In the genomic region with DNA sequence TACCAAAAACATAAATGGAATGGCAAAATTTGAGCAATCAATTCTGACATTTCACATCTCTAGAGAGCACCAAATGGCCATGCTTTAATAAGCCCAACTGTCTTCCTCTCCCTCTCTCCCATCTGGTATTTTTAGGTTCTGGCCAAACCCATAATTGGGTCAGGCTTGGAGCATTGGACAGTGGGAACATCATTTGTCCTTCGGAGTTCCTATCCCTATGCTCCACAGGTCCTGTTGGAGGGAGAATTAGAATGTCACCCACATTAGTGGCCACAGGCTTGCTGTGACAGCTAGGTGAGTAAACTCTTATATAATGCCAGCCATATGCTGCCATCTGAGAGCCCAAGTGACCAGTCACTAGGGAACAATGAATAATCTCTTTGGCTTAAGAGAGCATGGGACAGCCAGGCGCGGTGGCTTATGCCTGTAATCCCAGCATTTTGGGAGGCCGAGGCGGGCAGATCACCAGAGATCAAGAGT, we compare ENCODE assay signal across 20 cellular contexts.
DNase-seq lines count a peak whose midpoint lies in the region; ATAC-seq lines count a peak whose summit lies in the region.
"Had no signal": no experiment of that assay in that cellular context is flagged by ENCODE, and none has a peak within 500 bp of the region (broad histone marks: within the 10 kb centered on the region; RNA-seq: fewer than 3 reads in every experiment).

No MANE protein-coding gene starts in this region.

- DNase-seq in G401 (ENCODE audit: low spot score) (peak; percentile 99), cerebellar cortex (ENCODE audit: low spot score) (peak; percentile 99), cerebellum (ENCODE audit: low spot score) (peak; percentile 72), HUDEP-2 (lab: John Stamatoyannopoulos, UW; ENCODE audit: unreplicated experiment in 76 of 76) (no peak)
- DNase-seq: 8988T; ACHN; BE2C; CD4-positive, alpha-beta memory T cell; CD4-positive, CD25-positive, alpha-beta regulatory T cell; CD8-positive, alpha-beta memory T cell; COR-L47; DMS 273 treated with DMSO at 0.1 percent for 48 hours; DMS153; DMS53; DMS79; DND-41; EL; GF-D8 had no signal

- in situ Hi-C loops in G401 (cut with HindIII; ENCODE audit: low sequenced_read_pairs), result no loop called here

- ATAC-seq in HG02798 (IDR thresholded peaks at IDR 0.05; ENCODE audit: poor library complexity, unreplicated experiment), result no peak
- no peak for ATAC-seq in HG03039 (IDR thresholded peaks at IDR 0.05; ENCODE audit: unreplicated experiment)

Comparison
In these comparisons a context has a peak if more than half of its experiments do, and no peak if none do; other contexts are left out.
1. DNase-seq: peak in G401 (single experiment), cerebellar cortex (single experiment) and cerebellum (single experiment); none in HUDEP-2 (0 of 76).